In genomic region chr3:113514265-113514769, GRCh38 we compare ENCODE assay signal across 8 cellular contexts. TPM values are rescaled to one million over a fixed set of nuclear protein-coding genes. Genes with fewer than 3 reads are reported as not detected.
DNase-seq lines count a peak whose midpoint lies in the region; ATAC-seq and TF ChIP-seq lines count a peak whose summit lies in the region.

No MANE protein-coding gene starts in this region.

- H3K36me3 ChIP-seq in MG63 (no peaks in the 10 kb centered on the region; the same call in 1 of the 2 replicates), esophagus (ENCODE audit: control insufficient read depth in 2 of 2, insufficient read depth in 2 of 2, low read length in 1 of 2) (no peaks in the 10 kb centered on the region), parathyroid adenoma (ENCODE audit: control insufficient read depth, insufficient read depth, low read length) (no peaks in the 10 kb centered on the region)

- peaks cover 22% of the 10 kb centered on the region for H3K79me2 ChIP-seq in parathyroid adenoma

- WGBS in esophagus, 2 donors, result 0 to 1% methylated on average over 9 of the region's 9 CpGs

- peak overlapping the region; percentile 3 for H3K9ac ChIP-seq in parathyroid adenoma

- no peak for TF ChIP-seq CTCF in parathyroid adenoma (IDR thresholded peaks at IDR 0.05)

- H3K4me3 ChIP-seq in MG63 (peak overlapping the region; percentile 92), esophagus (ENCODE audit: low read depth in 1 of 2, low read length in 2 of 2) (peak overlapping the region; percentile 76 to 93), parathyroid adenoma (ENCODE audit: low read depth, low read length) (peak overlapping the region; percentile 88)

- H3K4me1 ChIP-seq in esophagus (ENCODE audit: control insufficient read depth in 2 of 2, insufficient read depth in 2 of 2, low read length in 1 of 2) (no peaks in the 10 kb centered on the region), parathyroid adenoma (no peaks in the 10 kb centered on the region)

- no peak for DNase-seq in MG63
- no peak for DNase-seq in AG08396 (ENCODE audit: low spot score)
- DNase-seq in NCI-H2196 treated with DMSO at 0.1 percent for 48 hours (lab: John Stamatoyannopoulos, UW; ENCODE audit: unreplicated experiment), result no peak
- no peak for DNase-seq in GOT3 (lab: John Stamatoyannopoulos, UW)

- peak; percentile 1 for ATAC-seq in GM19372 (IDR thresholded peaks at IDR 0.05; ENCODE audit: low read depth, unreplicated experiment)
- no peak for ATAC-seq in activated CD4-positive, CD25-positive, alpha-beta regulatory T cell treated with anti-CD3 and anti-CD28 coated beads, Interleukin-2, amount 50 U/mL, for 24 hours

- H2AFZ ChIP-seq in parathyroid adenoma, result peak overlapping the region; percentile 97

- H3K9me3 ChIP-seq in MG63 (peaks cover 8% of the 10 kb centered on the region), esophagus (ENCODE audit: control insufficient read depth in 2 of 2, insufficient read depth in 1 of 2, low read depth in 1 of 2, low read length in 1 of 2) (no peaks in the 10 kb centered on the region), parathyroid adenoma (ENCODE audit: control insufficient read depth, low read length) (no peaks in the 10 kb centered on the region)

- H3K27me3 ChIP-seq in MG63 (peaks cover 3% of the 10 kb centered on the region; the same call in 1 of the 2 replicates), esophagus (ENCODE audit: control insufficient read depth in 1 of 2, insufficient read depth in 2 of 2, low read length in 2 of 2) (no peaks in the 10 kb centered on the region), parathyroid adenoma (ENCODE audit: control insufficient read depth, insufficient read depth, low read length) (no peaks in the 10 kb centered on the region)

- H3K4me2 ChIP-seq in parathyroid adenoma (ENCODE audit: low read length), result peak overlapping the region; percentile 79

- H3K27ac ChIP-seq in esophagus (ENCODE audit: low read depth in 2 of 2, low read length in 1 of 2) (peak overlapping the region; percentile 95 to 99), parathyroid adenoma (peak overlapping the region; percentile 65)

RNA-seq across cellular contexts. Expression of gene SPICE1, which starts 0.6 kb away (rescaled TPM):
- total RNA-seq in MG63 (2014; rRNA removed; shearing (Covaris generic); ENCODE audit: low replicate concordance), result 13.4 and 14.0 TPM in 2 replicates
- polyA plus RNA-seq in esophagus, result 1 to 10 TPM; 2.7 to 2.8 TPM

RNA-seq across cellular contexts. Expression of gene SIDT1, which starts 18.0 kb away (rescaled TPM):
- total RNA-seq in MG63 (2014; rRNA removed; shearing (Covaris generic); ENCODE audit: low replicate concordance), result not detected in 2 replicates
- polyA plus RNA-seq in esophagus, result 1 to 10 TPM in 1 of 2 donors, under 1 TPM in 1; 0.41 to 1.0 TPM
